Comparison of ENCODE assay signal across 8 cellular contexts in genomic region chr20:35172434-35172806, GRCh38. TPM values are rescaled to one million over a fixed set of nuclear protein-coding genes. Genes with fewer than 3 reads are reported as not detected.
DNase-seq lines count a peak whose midpoint lies in the region; ATAC-seq and TF ChIP-seq lines count a peak whose summit lies in the region.

No MANE protein-coding gene starts in this region.

- H3K9me3 ChIP-seq in HEK293 (ENCODE audit: control insufficient read depth, insufficient read depth, low read depth, low read length) (no peaks in the 10 kb centered on the region), iPS-15b (ENCODE audit: control insufficient read depth, insufficient read depth, low read length) (no peaks in the 10 kb centered on the region)

- no peak overlapping the region for H3K27ac Mint-ChIP-seq in activated naive CD8-positive, alpha-beta T cell treated with anti-CD3 and anti-CD28 coated beads for 36 hours
- peak overlapping the region; percentile 92 for H3K27ac Mint-ChIP-seq in stimulated activated effector memory CD8-positive, alpha-beta T cell treated with anti-CD3 and anti-CD28 coated beads, Interleukin-12 subunit alpha, Interleukin-12 subunit beta, amount 100 ng/mL, for 72 hours

- H3K27me3 Mint-ChIP-seq in activated naive CD8-positive, alpha-beta T cell treated with anti-CD3 and anti-CD28 coated beads for 36 hours, result no peaks in the 10 kb centered on the region

- H3K27ac ChIP-seq in HEK293 (ENCODE audit: extremely low read depth, low read depth, low read length), result no peak overlapping the region

- CTCF ChIA-PET in HEK293 (lab: Yijun Ruan, JAX), result no interaction called here

- peaks cover 3% of the 10 kb centered on the region for H3K36me3 Mint-ChIP-seq in activated naive CD8-positive, alpha-beta T cell treated with anti-CD3 and anti-CD28 coated beads for 36 hours
- peaks cover 10% of the 10 kb centered on the region for H3K36me3 Mint-ChIP-seq in stimulated activated effector memory CD8-positive, alpha-beta T cell treated with anti-CD3 and anti-CD28 coated beads, Interleukin-12 subunit alpha, Interleukin-12 subunit beta, amount 100 ng/mL, for 72 hours

- no peak for DNase-seq in activated naive CD8-positive, alpha-beta T cell treated with anti-CD3 and anti-CD28 coated beads for 36 hours
- no peak for DNase-seq in stimulated activated effector memory CD8-positive, alpha-beta T cell treated with anti-CD3 and anti-CD28 coated beads, Interleukin-12 subunit alpha, Interleukin-12 subunit beta, amount 100 ng/mL, for 72 hours (ENCODE audit: low spot score in 2 of 2)
- no peak for DNase-seq in hepatic stellate cell (ENCODE audit: low spot score)
- no peak for DNase-seq in ureter (ENCODE audit: low spot score)
- no peak for DNase-seq in occipital lobe (lab: John Stamatoyannopoulos, UW)
- no peak for DNase-seq in stimulated activated naive CD4-positive, alpha-beta T cell treated with Interleukin-2 at 50 U/mL for 16 hours (lab: John Stamatoyannopoulos, UW)

- POLR2A ChIA-PET in HEK293 (lab: Yijun Ruan, JAX), result no interaction called here

- H3K9me3 Mint-ChIP-seq in activated naive CD8-positive, alpha-beta T cell treated with anti-CD3 and anti-CD28 coated beads for 36 hours, result no peaks in the 10 kb centered on the region
- no peaks in the 10 kb centered on the region for H3K9me3 Mint-ChIP-seq in stimulated activated effector memory CD8-positive, alpha-beta T cell treated with anti-CD3 and anti-CD28 coated beads, Interleukin-12 subunit alpha, Interleukin-12 subunit beta, amount 100 ng/mL, for 72 hours

- H3K27me3 ChIP-seq in iPS-15b (ENCODE audit: control insufficient read depth, insufficient read depth, low read length), result peaks cover 10% of the 10 kb centered on the region

- H3K4me1 ChIP-seq in HEK293 (ENCODE audit: control insufficient read depth, insufficient read depth, low read length), result 0 out of 2 replicates have a peak, but pooled peaks cover 3% of the 10 kb centered on the region
- peaks cover 17% of the 10 kb centered on the region for H3K4me1 ChIP-seq in iPS-15b (ENCODE audit: control insufficient read depth, insufficient read depth, low read length)

- no peak overlapping the region for H3K9ac ChIP-seq in iPS-15b (ENCODE audit: low read depth, low read length)

- peaks cover 0 to 9% of the 10 kb centered on the region in 2 experiments; a peak in 1 of 3 replicates for H3K36me3 ChIP-seq in HEK293 (ENCODE audit: control insufficient read depth in 2 of 2, insufficient read depth in 1 of 2, low read length in 2 of 2)
- H3K36me3 ChIP-seq in iPS-15b (ENCODE audit: control insufficient read depth, insufficient read depth, low read length), result no peaks in the 10 kb centered on the region

- peaks cover 17% of the 10 kb centered on the region for H3K4me1 Mint-ChIP-seq in activated naive CD8-positive, alpha-beta T cell treated with anti-CD3 and anti-CD28 coated beads for 36 hours
- H3K4me1 Mint-ChIP-seq in stimulated activated effector memory CD8-positive, alpha-beta T cell treated with anti-CD3 and anti-CD28 coated beads, Interleukin-12 subunit alpha, Interleukin-12 subunit beta, amount 100 ng/mL, for 72 hours, result peaks cover 32% of the 10 kb centered on the region

- ATAC-seq in stimulated activated effector memory CD8-positive, alpha-beta T cell treated with anti-CD3 and anti-CD28 coated beads, Interleukin-12 subunit alpha, Interleukin-12 subunit beta, amount 100 ng/mL, for 72 hours, result no peak

- H3K4me3 Mint-ChIP-seq in activated naive CD8-positive, alpha-beta T cell treated with anti-CD3 and anti-CD28 coated beads for 36 hours, result peak overlapping the region; percentile 82
- H3K4me3 Mint-ChIP-seq in stimulated activated effector memory CD8-positive, alpha-beta T cell treated with anti-CD3 and anti-CD28 coated beads, Interleukin-12 subunit alpha, Interleukin-12 subunit beta, amount 100 ng/mL, for 72 hours, result peak overlapping the region; percentile 74

- no peak for TF ChIP-seq CTCF in HEK293 (tag by site-specific recombination; IDR thresholded peaks at IDR 0.05)

- H3K4me3 ChIP-seq in HEK293 (ENCODE audit: low read depth, low read length) (no peak overlapping the region; the same call in 1 of the 2 replicates), iPS-15b (ENCODE audit: low read depth, low read length) (peak overlapping the region; percentile 73)

TF ChIP-seq in HEK293, 187 proteins besides CTCF, POLR2A, EP300 and RAD21:
- TF ChIP-seq ZNF600 (tag by site-specific recombination; IDR thresholded peaks at IDR 0.05), result no peak
- TF ChIP-seq, protein P1, sequence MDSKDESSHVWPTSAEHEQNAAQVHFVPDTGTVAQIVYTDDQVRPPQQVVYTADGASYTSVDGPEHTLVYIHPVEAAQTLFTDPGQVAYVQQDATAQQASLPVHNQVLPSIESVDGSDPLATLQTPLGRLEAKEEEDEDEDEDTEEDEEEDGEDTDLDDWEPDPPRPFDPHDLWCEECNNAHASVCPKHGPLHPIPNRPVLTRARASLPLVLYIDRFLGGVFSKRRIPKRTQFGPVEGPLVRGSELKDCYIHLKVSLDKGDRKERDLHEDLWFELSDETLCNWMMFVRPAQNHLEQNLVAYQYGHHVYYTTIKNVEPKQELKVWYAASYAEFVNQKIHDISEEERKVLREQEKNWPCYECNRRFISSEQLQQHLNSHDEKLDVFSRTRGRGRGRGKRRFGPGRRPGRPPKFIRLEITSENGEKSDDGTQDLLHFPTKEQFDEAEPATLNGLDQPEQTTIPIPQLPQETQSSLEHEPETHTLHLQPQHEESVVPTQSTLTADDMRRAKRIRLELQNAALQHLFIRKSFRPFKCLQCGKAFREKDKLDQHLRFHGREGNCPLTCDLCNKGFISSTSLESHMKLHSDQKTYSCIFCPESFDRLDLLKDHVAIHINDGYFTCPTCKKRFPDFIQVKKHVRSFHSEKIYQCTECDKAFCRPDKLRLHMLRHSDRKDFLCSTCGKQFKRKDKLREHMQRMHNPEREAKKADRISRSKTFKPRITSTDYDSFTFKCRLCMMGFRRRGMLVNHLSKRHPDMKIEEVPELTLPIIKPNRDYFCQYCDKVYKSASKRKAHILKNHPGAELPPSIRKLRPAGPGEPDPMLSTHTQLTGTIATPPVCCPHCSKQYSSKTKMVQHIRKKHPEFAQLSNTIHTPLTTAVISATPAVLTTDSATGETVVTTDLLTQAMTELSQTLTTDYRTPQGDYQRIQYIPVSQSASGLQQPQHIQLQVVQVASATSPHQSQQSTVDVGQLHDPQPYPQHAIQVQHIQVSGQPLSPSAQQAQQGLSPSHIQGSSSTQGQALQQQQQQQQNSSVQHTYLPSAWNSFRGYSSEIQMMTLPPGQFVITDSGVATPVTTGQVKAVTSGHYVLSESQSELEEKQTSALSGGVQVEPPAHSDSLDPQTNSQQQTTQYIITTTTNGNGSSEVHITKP (tag by site-specific recombination; IDR thresholded peaks at IDR 0.05), result peak; percentile 64
- peak; percentile 17; the same call in 1 of the 2 replicates for TF ChIP-seq ZBTB48 (tag by site-specific recombination; IDR thresholded peaks at IDR 0.05)
- TF ChIP-seq, protein P2, sequence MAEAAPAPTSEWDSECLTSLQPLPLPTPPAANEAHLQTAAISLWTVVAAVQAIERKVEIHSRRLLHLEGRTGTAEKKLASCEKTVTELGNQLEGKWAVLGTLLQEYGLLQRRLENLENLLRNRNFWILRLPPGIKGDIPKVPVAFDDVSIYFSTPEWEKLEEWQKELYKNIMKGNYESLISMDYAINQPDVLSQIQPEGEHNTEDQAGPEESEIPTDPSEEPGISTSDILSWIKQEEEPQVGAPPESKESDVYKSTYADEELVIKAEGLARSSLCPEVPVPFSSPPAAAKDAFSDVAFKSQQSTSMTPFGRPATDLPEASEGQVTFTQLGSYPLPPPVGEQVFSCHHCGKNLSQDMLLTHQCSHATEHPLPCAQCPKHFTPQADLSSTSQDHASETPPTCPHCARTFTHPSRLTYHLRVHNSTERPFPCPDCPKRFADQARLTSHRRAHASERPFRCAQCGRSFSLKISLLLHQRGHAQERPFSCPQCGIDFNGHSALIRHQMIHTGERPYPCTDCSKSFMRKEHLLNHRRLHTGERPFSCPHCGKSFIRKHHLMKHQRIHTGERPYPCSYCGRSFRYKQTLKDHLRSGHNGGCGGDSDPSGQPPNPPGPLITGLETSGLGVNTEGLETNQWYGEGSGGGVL (tag by site-specific recombination; IDR thresholded peaks at IDR 0.05), result peak; percentile 48
- no peak for TF ChIP-seq BCL11A (tag by site-specific recombination; IDR thresholded peaks at IDR 0.05; ENCODE audit: low read depth)
- TF ChIP-seq, protein P3, sequence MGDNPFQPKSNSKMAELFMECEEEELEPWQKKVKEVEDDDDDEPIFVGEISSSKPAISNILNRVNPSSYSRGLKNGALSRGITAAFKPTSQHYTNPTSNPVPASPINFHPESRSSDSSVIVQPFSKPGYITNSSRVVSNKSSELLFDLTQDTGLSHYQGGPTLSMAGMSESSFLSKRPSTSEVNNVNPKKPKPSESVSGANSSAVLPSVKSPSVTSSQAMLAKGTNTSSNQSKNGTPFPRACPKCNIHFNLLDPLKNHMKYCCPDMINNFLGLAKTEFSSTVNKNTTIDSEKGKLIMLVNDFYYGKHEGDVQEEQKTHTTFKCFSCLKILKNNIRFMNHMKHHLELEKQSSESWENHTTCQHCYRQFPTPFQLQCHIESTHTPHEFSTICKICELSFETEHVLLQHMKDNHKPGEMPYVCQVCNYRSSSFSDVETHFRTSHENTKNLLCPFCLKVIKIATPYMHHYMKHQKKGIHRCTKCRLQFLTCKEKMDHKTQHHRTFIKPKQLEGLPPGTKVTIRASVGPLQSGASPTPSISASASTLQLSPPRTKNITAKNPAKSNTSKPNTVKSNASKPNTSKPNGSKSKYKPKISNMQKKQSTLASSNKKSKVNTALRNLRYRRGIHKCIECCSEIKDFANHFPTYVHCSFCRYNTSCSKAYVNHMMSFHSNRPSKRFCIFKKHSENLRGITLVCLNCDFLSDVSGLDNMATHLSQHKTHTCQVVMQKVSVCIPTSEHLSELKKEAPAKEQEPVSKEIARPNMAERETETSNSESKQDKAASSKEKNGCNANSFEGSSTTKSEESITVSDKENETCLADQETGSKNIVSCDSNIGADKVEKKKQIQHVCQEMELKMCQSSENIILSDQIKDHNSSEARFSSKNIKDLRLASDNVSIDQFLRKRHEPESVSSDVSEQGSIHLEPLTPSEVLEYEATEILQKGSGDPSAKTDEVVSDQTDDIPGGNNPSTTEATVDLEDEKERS (tag by site-specific recombination; IDR thresholded peaks at IDR 0.05), result no peak
- no peak for TF ChIP-seq ZNF391 (tag by site-specific recombination; IDR thresholded peaks at IDR 0.05; ENCODE audit: borderline replicate concordance, low read depth)
- TF ChIP-seq PRDM1 (tag by site-specific recombination; IDR thresholded peaks at IDR 0.05), result peak; percentile 79
- TF ChIP-seq ZNF157 (tag by site-specific recombination; IDR thresholded peaks at IDR 0.05), result no peak

RNA-seq across cellular contexts. Expression of gene PROCR, which starts 0.5 kb away (rescaled TPM):
- total RNA-seq in activated naive CD8-positive, alpha-beta T cell treated with anti-CD3 and anti-CD28 coated beads for 36 hours, result 1 to 10 TPM; 4.4 to 4.5 TPM
- total RNA-seq in ureter (17.6 TPM), occipital lobe (4.7 TPM)

RNA-seq across cellular contexts. Expression of gene EDEM2, which starts 25.3 kb away (rescaled TPM):
- total RNA-seq in activated naive CD8-positive, alpha-beta T cell treated with anti-CD3 and anti-CD28 coated beads for 36 hours, result 10 to 100 TPM; 15.3 to 15.9 TPM
- total RNA-seq in ureter (20.5 TPM), occipital lobe (13.1 TPM)

RNA-seq across cellular contexts. Expression of gene MMP24, which starts 54.1 kb away (rescaled TPM):
- not detected for total RNA-seq in activated naive CD8-positive, alpha-beta T cell treated with anti-CD3 and anti-CD28 coated beads for 36 hours
- total RNA-seq in ureter (0.55 TPM), occipital lobe (76.1 TPM)

Comparison
In these comparisons a context has a peak if more than half of its experiments do, and no peak if none do; other contexts are left out.
1. RNA of gene MMP24, which starts 54.1 kb away (total RNA-seq): 76.1 TPM in occipital lobe (single experiment); 0.55 TPM in ureter (single experiment) and not detected in activated naive CD8-positive, alpha-beta T cell treated with anti-CD3 and anti-CD28 coated beads for 36 hours; every median in the first group is over 10 times any median in the second.